9 cellular contexts compared by ENCODE assay signal in genomic region chr1:16420719-16421118, GRCh38. TPM values are rescaled to one million over a fixed set of nuclear protein-coding genes. Genes with fewer than 3 reads are reported as not detected.
DNase-seq lines count a peak whose midpoint lies in the region; ATAC-seq and TF ChIP-seq lines count a peak whose summit lies in the region.
"Had no signal": no experiment of that assay in that cellular context is flagged by ENCODE, and none has a peak within 500 bp of the region (broad histone marks: within the 10 kb centered on the region; RNA-seq: fewer than 3 reads in every experiment).

No MANE protein-coding gene starts in this region.

- H3K9me3 ChIP-seq in KOPT-K1 (ENCODE audit: insufficient read depth, low read length, poor library complexity, severe bottlenecking) (no peaks in the 10 kb centered on the region), heart right ventricle (no peaks in the 10 kb centered on the region)

- H3K27me3 ChIP-seq in heart right ventricle = peaks cover 0 to 12% (median 0%) of the 10 kb centered on the region in 7 donors

- H3K4me3 ChIP-seq in heart right ventricle = no peak overlapping the region

- no peaks in the 10 kb centered on the region for H3K36me3 ChIP-seq in KOPT-K1 (ENCODE audit: insufficient read depth, low read length)
- H3K36me3 ChIP-seq in heart right ventricle = no peaks in the 10 kb centered on the region

- no peak for TF ChIP-seq CTCF in heart right ventricle (IDR thresholded peaks at IDR 0.05)

- H3K27ac ChIP-seq in KOPT-K1 (ENCODE audit: low read depth, low read length, poor library complexity, severe bottlenecking) (peak overlapping the region; percentile 60), heart right ventricle (peak overlapping the region in 1 of 10 donors; percentile 36)

- WGBS in heart right ventricle, 2 donors = 76 to 80% methylated on average over 4 of the region's 4 CpGs

- ATAC-seq in GM19455 (IDR thresholded peaks at IDR 0.05; ENCODE audit: unreplicated experiment) (peak; percentile 69), HG03045 (IDR thresholded peaks at IDR 0.05; ENCODE audit: unreplicated experiment) (no peak), HG03442 (IDR thresholded peaks at IDR 0.05; ENCODE audit: unreplicated experiment) (no peak), heart right ventricle (no peak)

- peaks cover 0 to 3% (median 0%) of the 10 kb centered on the region in 9 donors for H3K4me1 ChIP-seq in heart right ventricle

- intact Hi-C loops in heart right ventricle (cut with DNase I) = no loop called here

- DNase-seq in activated T-helper 9 cell treated with anti-CD3 and anti-CD28 coated beads, Interleukin-2, amount 50 U/mL, for 16 hours (ENCODE audit: low read depth) = peak; percentile 40
- DNase-seq in stimulated activated CD4-positive, alpha-beta T cell treated with anti-CD3 and anti-CD28 coated beads, TNF-alpha, amount 100 ng/mL, for 1 hour (ENCODE audit: low read depth in 3 of 3, low spot score in 1 of 3) = peak; percentile 12 to 21 (median 19)
- no peak for DNase-seq in DMS53 treated with DMSO at 0.1 percent for 48 hours (lab: John Stamatoyannopoulos, UW; ENCODE audit: unreplicated experiment)
- no peak for DNase-seq in heart right ventricle

RNA-seq across cellular contexts. Expression of gene SPATA21, which starts 16.5 kb away (rescaled TPM):
- not detected for total RNA-seq in heart right ventricle
- under 1 TPM; 0.15 to 0.20 TPM for polyA plus RNA-seq in heart right ventricle
- total RNA-seq: LHCN-M2 had no signal

RNA-seq across cellular contexts. Expression of gene NECAP2, which starts 19.8 kb away (rescaled TPM):
- 10 to 100 TPM in 8 of 10 donors, 1 to 10 TPM in 2; 7.9 to 34.0 (median 11.7) TPM for total RNA-seq in heart right ventricle
- polyA plus RNA-seq in heart right ventricle = 10 to 100 TPM; 17.4 to 18.7 TPM

RNA-seq across cellular contexts. Expression of gene SZRD1, which starts 53.7 kb away (rescaled TPM):
- 100 to 1,000 TPM in 6 of 10 donors, 10 to 100 TPM in 4; 87.1 to 131 (median 102) TPM for total RNA-seq in heart right ventricle
- 100 to 1,000 TPM in 1 of 2 donors, 10 to 100 TPM in 1; 37.8 to 111 TPM for polyA plus RNA-seq in heart right ventricle

Comparison
In these comparisons a context has a peak if more than half of its experiments do, and no peak if none do; other contexts are left out.
1. DNase-seq: peak in activated T-helper 9 cell treated with anti-CD3 and anti-CD28 coated beads, Interleukin-2, amount 50 U/mL, for 16 hours (single experiment) and stimulated activated CD4-positive, alpha-beta T cell treated with anti-CD3 and anti-CD28 coated beads, TNF-alpha, amount 100 ng/mL, for 1 hour (3 of 3); none in DMS53 treated with DMSO at 0.1 percent for 48 hours (single experiment) and heart right ventricle (0 of 2).